In genomic region chr6:150267686-150268561, GRCh38 we compare ENCODE assay signal across 14 cellular contexts.
DNase-seq lines count a peak whose midpoint lies in the region; TF ChIP-seq lines count a peak whose summit lies in the region.
"Had no signal": no experiment of that assay in that cellular context is flagged by ENCODE, and none has a peak within 500 bp of the region (broad histone marks: within the 10 kb centered on the region; RNA-seq: fewer than 3 reads in every experiment).

No MANE protein-coding gene starts in this region.

- H3K4me1 ChIP-seq in CD8-positive, alpha-beta memory T cell (ENCODE audit: insufficient read depth, low read length) = peaks cover 7% of the 10 kb centered on the region
- H3K4me1 ChIP-seq in HAP-1 = no peaks in the 10 kb centered on the region

- peaks cover 0 to 4% (median 0%) of the 10 kb centered on the region in 3 donors for H3K36me3 Mint-ChIP-seq in CD8-positive, alpha-beta memory T cell
- H3K36me3 Mint-ChIP-seq: immature natural killer cell had no signal

- in situ Hi-C loops in HAP-1 (cut with MboI; ENCODE audit: low sequenced_read_pairs) = no loop called here

- peaks cover 11% of the 10 kb centered on the region for H3K9me3 ChIP-seq in CD8-positive, alpha-beta memory T cell (ENCODE audit: low read length)
- H3K9me3 ChIP-seq in HAP-1 = no peaks in the 10 kb centered on the region

- no peak for DNase-seq in CD8-positive, alpha-beta memory T cell
- DNase-seq in NCI-H524 (lab: John Stamatoyannopoulos, UW) (peak; percentile 77 to 84), cardiac fibroblast (ENCODE audit: low read depth in 2 of 2) (peak; percentile 74 to 79), myocyte (ENCODE audit: low read depth) (peak; percentile 30), HAP-1 (ENCODE audit: low spot score in 2 of 2) (no peak), activated gamma-delta T cell (lab: John Stamatoyannopoulos, UW) (no peak), LoVo (ENCODE audit: low spot score) (no peak), NCI-H187 (lab: John Stamatoyannopoulos, UW) (no peak)
- DNase-seq: activated naive CD8-positive, alpha-beta T cell treated with anti-CD3 and anti-CD28 coated beads, Interleukin-2, amount 50 U/mL, for 24 hours; immature natural killer cell; MV-4-11; NCI-H526; stimulated activated CD4-positive, alpha-beta T cell treated with anti-CD3 and anti-CD28 coated beads, Interleukin-4, amount 100 ng/mL, for 1 hour had no signal

- H3K27ac Mint-ChIP-seq in CD8-positive, alpha-beta memory T cell = no peak overlapping the region
- H3K27ac Mint-ChIP-seq: activated naive CD8-positive, alpha-beta T cell treated with anti-CD3 and anti-CD28 coated beads, Interleukin-2, amount 50 U/mL, for 24 hours; immature natural killer cell had no signal

- CTCF ChIA-PET in CD8-positive, alpha-beta memory T cell (lab: Charles Lee) = no interaction called here

- no peak overlapping the region for H3K4me3 Mint-ChIP-seq in CD8-positive, alpha-beta memory T cell
- H3K4me3 Mint-ChIP-seq: activated naive CD8-positive, alpha-beta T cell treated with anti-CD3 and anti-CD28 coated beads, Interleukin-2, amount 50 U/mL, for 24 hours; immature natural killer cell had no signal

- peak overlapping the region; percentile 13 for H3K27ac ChIP-seq in CD8-positive, alpha-beta memory T cell (ENCODE audit: low read depth, low read length)
- H3K27ac ChIP-seq: BLaER1 treated with 17β-estradiol and CSF1 and Interleukin-3, amounts not matched to agents 10 nM and 100 nM had no signal

- H3K9me3 Mint-ChIP-seq in CD8-positive, alpha-beta memory T cell = peaks cover 0 to 4% (median 1%) of the 10 kb centered on the region in 5 donors
- H3K9me3 Mint-ChIP-seq: activated naive CD8-positive, alpha-beta T cell treated with anti-CD3 and anti-CD28 coated beads, Interleukin-2, amount 50 U/mL, for 24 hours; immature natural killer cell had no signal

- no peaks in the 10 kb centered on the region for H3K36me3 ChIP-seq in CD8-positive, alpha-beta memory T cell (ENCODE audit: insufficient read depth, low read length)
- no peaks in the 10 kb centered on the region for H3K36me3 ChIP-seq in HAP-1 (replicated peaks)
- H3K36me3 ChIP-seq: BLaER1 treated with 17β-estradiol and CSF1 and Interleukin-3, amounts not matched to agents 10 nM and 100 nM had no signal

- H3K27me3 Mint-ChIP-seq in CD8-positive, alpha-beta memory T cell = peaks cover 0 to 4% of the 10 kb centered on the region in 2 donors
- H3K27me3 Mint-ChIP-seq: activated naive CD8-positive, alpha-beta T cell treated with anti-CD3 and anti-CD28 coated beads, Interleukin-2, amount 50 U/mL, for 24 hours had no signal

- no peak for TF ChIP-seq CTCF in cardiac fibroblast (IDR thresholded peaks at IDR 0.05; ENCODE audit: low read depth, low read length)

- H3K4me3 ChIP-seq in CD8-positive, alpha-beta memory T cell (ENCODE audit: low read length) = no peak overlapping the region
- no peak overlapping the region for H3K4me3 ChIP-seq in cardiac fibroblast (replicated peaks in 1 of 2; ENCODE audit: low read depth in 2 of 2, low read length in 2 of 2)
- H3K4me3 ChIP-seq in HAP-1 = no peak overlapping the region
- H3K4me3 ChIP-seq: BLaER1 treated with 17β-estradiol and CSF1 and Interleukin-3, amounts not matched to agents 10 nM and 100 nM had no signal

- H3K4me1 Mint-ChIP-seq in CD8-positive, alpha-beta memory T cell = peaks cover 9 to 19% (median 12%) of the 10 kb centered on the region in 3 donors

- no peaks in the 10 kb centered on the region for H3K27me3 ChIP-seq in CD8-positive, alpha-beta memory T cell (ENCODE audit: insufficient read depth, low read length, poor library complexity, severe bottlenecking)
- H3K27me3 ChIP-seq in HAP-1 (ENCODE audit: low read depth) = peaks cover 5% of the 10 kb centered on the region; the same call in 1 of the 2 replicates
- H3K27me3 ChIP-seq: BLaER1 treated with 17β-estradiol and CSF1 and Interleukin-3, amounts not matched to agents 10 nM and 100 nM had no signal

- POLR2A ChIA-PET in CD8-positive, alpha-beta memory T cell (lab: Charles Lee) = no interaction called here

Comparison
In these comparisons a context has a peak if more than half of its experiments do, and no peak if none do; other contexts are left out.
1. DNase-seq: peak in NCI-H524 (2 of 2), cardiac fibroblast (2 of 2) and myocyte (single experiment); none in CD8-positive, alpha-beta memory T cell (0 of 5), HAP-1 (0 of 2), activated gamma-delta T cell (single experiment), LoVo (single experiment) and NCI-H187 (0 of 2).